ENCODE assay signal across 2 cellular contexts in the genomic region with DNA sequence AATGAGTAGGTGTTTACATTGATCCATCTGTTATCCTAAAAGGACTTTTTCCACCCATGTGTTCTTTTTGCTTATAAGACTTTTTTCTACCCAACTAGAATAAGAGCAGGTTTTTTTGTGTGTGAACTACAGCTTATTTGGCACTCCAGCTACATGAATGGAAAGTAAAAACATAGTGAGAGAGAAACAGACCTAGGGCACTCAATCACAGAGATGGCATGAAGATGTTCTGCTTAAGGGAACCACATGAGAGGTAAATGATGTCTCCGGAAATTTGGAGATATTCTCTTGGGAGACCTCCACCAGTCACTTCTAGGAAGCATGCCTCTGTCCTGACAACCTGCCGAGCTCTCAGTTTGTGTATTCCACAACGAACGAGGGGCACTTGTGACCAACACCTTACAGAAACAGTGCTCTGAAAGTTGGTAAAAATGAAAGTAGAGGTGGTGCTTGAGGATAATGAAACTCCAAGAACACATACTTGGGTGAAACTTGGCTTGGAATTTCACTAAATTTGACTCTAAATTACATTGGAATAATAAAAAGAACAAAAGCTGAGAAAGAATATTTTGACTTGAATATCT.
TF ChIP-seq lines count a peak whose summit lies in the region.

No MANE protein-coding gene starts in this region.

TF ChIP-seq in H1, 55 proteins besides CTCF, POLR2A, EP300 and RAD21 (continues in another document):
- TF ChIP-seq ASH2L (IDR thresholded peaks at IDR 0.05; ENCODE audit: low read length) = no peak
- TF ChIP-seq SIX5 (IDR thresholded peaks at IDR 0.05; ENCODE audit: low read depth, low read length) = no peak
- TF ChIP-seq JUND (IDR thresholded peaks at IDR 0.05; ENCODE audit: low read length) = no peak
- TF ChIP-seq POLR2AphosphoS5 (IDR thresholded peaks at IDR 0.05; ENCODE audit: low read depth, low read length) = no peak
- TF ChIP-seq CHD1 (IDR thresholded peaks at IDR 0.05; ENCODE audit: low read depth, low read length) = no peak
- no peak for TF ChIP-seq SP2 (IDR thresholded peaks at IDR 0.05; ENCODE audit: low read length)
- no peak for TF ChIP-seq RXRA (IDR thresholded peaks at IDR 0.05; ENCODE audit: insufficient read depth, low read depth, low read length)
- no peak for TF ChIP-seq SP1 (IDR thresholded peaks at IDR 0.05; ENCODE audit: low read depth, low read length)
- no peak for TF ChIP-seq CHD2 (IDR thresholded peaks at IDR 0.05; ENCODE audit: low read length)
- no peak for TF ChIP-seq KDM5A (IDR thresholded peaks at IDR 0.05; ENCODE audit: low read length)
- no peak for TF ChIP-seq TEAD4 (IDR thresholded peaks at IDR 0.05; ENCODE audit: low read depth, low read length)
- no peak for TF ChIP-seq NANOG (IDR thresholded peaks at IDR 0.05; ENCODE audit: insufficient read depth, low read depth, low read length, poor library complexity, severe bottlenecking)
- no peak for TF ChIP-seq RNF2 (IDR thresholded peaks at IDR 0.05; ENCODE audit: borderline replicate concordance, low read depth, low read length, missing control alignments, poor library complexity, severe bottlenecking)
- TF ChIP-seq TAF1 (IDR thresholded peaks at IDR 0.05; ENCODE audit: low read depth, low read length) = no peak
- TF ChIP-seq CBX5 (IDR thresholded peaks at IDR 0.05; ENCODE audit: low read depth, low read length) = no peak
- TF ChIP-seq, protein P1, sequence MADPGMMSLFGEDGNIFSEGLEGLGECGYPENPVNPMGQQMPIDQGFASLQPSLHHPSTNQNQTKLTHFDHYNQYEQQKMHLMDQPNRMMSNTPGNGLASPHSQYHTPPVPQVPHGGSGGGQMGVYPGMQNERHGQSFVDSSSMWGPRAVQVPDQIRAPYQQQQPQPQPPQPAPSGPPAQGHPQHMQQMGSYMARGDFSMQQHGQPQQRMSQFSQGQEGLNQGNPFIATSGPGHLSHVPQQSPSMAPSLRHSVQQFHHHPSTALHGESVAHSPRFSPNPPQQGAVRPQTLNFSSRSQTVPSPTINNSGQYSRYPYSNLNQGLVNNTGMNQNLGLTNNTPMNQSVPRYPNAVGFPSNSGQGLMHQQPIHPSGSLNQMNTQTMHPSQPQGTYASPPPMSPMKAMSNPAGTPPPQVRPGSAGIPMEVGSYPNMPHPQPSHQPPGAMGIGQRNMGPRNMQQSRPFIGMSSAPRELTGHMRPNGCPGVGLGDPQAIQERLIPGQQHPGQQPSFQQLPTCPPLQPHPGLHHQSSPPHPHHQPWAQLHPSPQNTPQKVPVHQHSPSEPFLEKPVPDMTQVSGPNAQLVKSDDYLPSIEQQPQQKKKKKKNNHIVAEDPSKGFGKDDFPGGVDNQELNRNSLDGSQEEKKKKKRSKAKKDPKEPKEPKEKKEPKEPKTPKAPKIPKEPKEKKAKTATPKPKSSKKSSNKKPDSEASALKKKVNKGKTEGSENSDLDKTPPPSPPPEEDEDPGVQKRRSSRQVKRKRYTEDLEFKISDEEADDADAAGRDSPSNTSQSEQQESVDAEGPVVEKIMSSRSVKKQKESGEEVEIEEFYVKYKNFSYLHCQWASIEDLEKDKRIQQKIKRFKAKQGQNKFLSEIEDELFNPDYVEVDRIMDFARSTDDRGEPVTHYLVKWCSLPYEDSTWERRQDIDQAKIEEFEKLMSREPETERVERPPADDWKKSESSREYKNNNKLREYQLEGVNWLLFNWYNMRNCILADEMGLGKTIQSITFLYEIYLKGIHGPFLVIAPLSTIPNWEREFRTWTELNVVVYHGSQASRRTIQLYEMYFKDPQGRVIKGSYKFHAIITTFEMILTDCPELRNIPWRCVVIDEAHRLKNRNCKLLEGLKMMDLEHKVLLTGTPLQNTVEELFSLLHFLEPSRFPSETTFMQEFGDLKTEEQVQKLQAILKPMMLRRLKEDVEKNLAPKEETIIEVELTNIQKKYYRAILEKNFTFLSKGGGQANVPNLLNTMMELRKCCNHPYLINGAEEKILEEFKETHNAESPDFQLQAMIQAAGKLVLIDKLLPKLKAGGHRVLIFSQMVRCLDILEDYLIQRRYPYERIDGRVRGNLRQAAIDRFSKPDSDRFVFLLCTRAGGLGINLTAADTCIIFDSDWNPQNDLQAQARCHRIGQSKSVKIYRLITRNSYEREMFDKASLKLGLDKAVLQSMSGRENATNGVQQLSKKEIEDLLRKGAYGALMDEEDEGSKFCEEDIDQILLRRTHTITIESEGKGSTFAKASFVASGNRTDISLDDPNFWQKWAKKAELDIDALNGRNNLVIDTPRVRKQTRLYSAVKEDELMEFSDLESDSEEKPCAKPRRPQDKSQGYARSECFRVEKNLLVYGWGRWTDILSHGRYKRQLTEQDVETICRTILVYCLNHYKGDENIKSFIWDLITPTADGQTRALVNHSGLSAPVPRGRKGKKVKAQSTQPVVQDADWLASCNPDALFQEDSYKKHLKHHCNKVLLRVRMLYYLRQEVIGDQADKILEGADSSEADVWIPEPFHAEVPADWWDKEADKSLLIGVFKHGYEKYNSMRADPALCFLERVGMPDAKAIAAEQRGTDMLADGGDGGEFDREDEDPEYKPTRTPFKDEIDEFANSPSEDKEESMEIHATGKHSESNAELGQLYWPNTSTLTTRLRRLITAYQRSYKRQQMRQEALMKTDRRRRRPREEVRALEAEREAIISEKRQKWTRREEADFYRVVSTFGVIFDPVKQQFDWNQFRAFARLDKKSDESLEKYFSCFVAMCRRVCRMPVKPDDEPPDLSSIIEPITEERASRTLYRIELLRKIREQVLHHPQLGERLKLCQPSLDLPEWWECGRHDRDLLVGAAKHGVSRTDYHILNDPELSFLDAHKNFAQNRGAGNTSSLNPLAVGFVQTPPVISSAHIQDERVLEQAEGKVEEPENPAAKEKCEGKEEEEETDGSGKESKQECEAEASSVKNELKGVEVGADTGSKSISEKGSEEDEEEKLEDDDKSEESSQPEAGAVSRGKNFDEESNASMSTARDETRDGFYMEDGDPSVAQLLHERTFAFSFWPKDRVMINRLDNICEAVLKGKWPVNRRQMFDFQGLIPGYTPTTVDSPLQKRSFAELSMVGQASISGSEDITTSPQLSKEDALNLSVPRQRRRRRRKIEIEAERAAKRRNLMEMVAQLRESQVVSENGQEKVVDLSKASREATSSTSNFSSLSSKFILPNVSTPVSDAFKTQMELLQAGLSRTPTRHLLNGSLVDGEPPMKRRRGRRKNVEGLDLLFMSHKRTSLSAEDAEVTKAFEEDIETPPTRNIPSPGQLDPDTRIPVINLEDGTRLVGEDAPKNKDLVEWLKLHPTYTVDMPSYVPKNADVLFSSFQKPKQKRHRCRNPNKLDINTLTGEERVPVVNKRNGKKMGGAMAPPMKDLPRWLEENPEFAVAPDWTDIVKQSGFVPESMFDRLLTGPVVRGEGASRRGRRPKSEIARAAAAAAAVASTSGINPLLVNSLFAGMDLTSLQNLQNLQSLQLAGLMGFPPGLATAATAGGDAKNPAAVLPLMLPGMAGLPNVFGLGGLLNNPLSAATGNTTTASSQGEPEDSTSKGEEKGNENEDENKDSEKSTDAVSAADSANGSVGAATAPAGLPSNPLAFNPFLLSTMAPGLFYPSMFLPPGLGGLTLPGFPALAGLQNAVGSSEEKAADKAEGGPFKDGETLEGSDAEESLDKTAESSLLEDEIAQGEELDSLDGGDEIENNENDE (IDR thresholded peaks at IDR 0.05; ENCODE audit: insufficient replicate concordance, low read length) = no peak
- TF ChIP-seq, protein P2, sequence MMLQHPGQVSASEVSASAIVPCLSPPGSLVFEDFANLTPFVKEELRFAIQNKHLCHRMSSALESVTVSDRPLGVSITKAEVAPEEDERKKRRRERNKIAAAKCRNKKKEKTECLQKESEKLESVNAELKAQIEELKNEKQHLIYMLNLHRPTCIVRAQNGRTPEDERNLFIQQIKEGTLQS (IDR thresholded peaks at IDR 0.05; ENCODE audit: insufficient read depth, low read depth, low read length) = no peak

TF ChIP-seq in GM12891, 5 proteins besides CTCF, POLR2A, EP300 and RAD21:
- TF ChIP-seq SPI1 (IDR thresholded peaks at IDR 0.05; ENCODE audit: low read depth, low read length) (no peak), PAX5 (IDR thresholded peaks at IDR 0.05; ENCODE audit: insufficient read depth, low read length, severe bottlenecking) (no peak)
TF ChIP-seq in GM12891: peak in this region for 0.
